Comparison of ENCODE assay signal across 1 cellular context in the genomic region with DNA sequence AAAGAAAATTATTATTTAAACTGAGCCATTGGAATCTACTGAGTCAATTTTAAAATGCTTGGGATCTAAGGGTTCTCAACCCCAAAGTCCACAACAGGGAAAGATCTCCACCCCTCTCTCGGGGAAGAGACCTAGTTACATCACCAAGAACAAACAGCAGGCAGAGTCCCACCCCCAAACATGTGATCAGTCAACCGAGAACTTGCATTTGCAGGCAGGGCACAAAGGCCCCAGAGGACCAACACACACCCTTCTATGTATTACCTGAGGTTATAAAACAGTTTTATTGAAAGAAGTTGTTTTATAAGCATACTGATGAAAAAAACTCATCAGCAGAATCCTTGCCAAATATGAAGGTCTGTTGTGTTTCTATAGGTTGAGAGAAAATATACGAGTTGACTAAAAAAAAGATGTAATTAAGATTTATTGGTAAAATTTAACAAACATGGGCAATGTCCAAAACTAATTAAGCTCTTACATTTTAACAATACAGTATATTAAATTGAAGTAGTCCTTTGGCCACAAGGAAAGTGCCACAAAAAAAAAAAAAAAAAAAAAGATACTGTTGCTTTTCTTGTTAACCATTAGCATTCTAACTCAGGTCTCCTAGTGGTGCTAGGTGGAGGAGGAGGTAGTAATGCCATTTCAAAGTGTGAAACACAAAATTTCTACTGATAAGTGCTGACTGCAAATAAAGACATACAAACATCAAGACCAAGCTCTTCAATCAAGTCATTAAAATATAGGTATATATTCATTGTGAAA.
TF ChIP-seq lines count a peak whose summit lies in the region.

No MANE protein-coding gene starts in this region.

TF ChIP-seq in GM23338, 12 proteins besides CTCF, POLR2A, EP300 and RAD21 (continued from another document):
- TF ChIP-seq, protein P1, sequence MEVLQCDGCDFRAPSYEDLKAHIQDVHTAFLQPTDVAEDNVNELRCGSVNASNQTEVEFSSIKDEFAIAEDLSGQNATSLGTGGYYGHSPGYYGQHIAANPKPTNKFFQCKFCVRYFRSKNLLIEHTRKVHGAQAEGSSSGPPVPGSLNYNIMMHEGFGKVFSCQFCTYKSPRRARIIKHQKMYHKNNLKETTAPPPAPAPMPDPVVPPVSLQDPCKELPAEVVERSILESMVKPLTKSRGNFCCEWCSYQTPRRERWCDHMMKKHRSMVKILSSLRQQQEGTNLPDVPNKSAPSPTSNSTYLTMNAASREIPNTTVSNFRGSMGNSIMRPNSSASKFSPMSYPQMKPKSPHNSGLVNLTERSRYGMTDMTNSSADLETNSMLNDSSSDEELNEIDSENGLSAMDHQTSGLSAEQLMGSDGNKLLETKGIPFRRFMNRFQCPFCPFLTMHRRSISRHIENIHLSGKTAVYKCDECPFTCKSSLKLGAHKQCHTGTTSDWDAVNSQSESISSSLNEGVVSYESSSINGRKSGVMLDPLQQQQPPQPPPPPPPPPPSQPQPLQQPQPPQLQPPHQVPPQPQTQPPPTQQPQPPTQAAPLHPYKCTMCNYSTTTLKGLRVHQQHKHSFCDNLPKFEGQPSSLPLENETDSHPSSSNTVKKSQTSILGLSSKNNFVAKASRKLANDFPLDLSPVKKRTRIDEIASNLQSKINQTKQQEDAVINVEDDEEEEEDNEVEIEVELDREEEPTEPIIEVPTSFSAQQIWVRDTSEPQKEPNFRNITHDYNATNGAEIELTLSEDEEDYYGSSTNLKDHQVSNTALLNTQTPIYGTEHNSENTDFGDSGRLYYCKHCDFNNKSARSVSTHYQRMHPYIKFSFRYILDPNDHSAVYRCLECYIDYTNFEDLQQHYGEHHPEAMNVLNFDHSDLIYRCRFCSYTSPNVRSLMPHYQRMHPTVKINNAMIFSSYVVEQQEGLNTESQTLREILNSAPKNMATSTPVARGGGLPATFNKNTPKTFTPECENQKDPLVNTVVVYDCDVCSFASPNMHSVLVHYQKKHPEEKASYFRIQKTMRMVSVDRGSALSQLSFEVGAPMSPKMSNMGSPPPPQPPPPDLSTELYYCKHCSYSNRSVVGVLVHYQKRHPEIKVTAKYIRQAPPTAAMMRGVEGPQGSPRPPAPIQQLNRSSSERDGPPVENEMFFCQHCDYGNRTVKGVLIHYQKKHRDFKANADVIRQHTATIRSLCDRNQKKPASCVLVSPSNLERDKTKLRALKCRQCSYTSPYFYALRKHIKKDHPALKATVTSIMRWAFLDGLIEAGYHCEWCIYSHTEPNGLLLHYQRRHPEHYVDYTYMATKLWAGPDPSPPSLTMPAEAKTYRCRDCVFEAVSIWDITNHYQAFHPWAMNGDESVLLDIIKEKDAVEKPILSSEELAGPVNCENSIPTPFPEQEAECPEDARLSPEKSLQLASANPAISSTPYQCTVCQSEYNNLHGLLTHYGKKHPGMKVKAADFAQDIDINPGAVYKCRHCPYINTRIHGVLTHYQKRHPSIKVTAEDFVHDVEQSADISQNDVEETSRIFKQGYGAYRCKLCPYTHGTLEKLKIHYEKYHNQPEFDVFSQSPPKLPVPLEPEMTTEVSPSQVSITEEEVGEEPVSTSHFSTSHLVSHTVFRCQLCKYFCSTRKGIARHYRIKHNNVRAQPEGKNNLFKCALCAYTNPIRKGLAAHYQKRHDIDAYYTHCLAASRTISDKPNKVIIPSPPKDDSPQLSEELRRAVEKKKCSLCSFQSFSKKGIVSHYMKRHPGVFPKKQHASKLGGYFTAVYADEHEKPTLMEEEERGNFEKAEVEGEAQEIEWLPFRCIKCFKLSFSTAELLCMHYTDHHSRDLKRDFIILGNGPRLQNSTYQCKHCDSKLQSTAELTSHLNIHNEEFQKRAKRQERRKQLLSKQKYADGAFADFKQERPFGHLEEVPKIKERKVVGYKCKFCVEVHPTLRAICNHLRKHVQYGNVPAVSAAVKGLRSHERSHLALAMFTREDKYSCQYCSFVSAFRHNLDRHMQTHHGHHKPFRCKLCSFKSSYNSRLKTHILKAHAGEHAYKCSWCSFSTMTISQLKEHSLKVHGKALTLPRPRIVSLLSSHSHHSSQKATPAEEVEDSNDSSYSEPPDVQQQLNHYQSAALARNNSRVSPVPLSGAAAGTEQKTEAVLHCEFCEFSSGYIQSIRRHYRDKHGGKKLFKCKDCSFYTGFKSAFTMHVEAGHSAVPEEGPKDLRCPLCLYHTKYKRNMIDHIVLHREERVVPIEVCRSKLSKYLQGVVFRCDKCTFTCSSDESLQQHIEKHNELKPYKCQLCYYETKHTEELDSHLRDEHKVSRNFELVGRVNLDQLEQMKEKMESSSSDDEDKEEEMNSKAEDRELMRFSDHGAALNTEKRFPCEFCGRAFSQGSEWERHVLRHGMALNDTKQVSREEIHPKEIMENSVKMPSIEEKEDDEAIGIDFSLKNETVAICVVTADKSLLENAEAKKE (CRISPR knock-in tag; IDR thresholded peaks at IDR 0.05) = no peak
- no peak for TF ChIP-seq EZH2phosphoT487 (IDR thresholded peaks at IDR 0.05; ENCODE audit: unreplicated experiment)
- no peak for TF ChIP-seq ZNF114 (CRISPR knock-in tag; IDR thresholded peaks at IDR 0.05)
